In the genomic region with DNA sequence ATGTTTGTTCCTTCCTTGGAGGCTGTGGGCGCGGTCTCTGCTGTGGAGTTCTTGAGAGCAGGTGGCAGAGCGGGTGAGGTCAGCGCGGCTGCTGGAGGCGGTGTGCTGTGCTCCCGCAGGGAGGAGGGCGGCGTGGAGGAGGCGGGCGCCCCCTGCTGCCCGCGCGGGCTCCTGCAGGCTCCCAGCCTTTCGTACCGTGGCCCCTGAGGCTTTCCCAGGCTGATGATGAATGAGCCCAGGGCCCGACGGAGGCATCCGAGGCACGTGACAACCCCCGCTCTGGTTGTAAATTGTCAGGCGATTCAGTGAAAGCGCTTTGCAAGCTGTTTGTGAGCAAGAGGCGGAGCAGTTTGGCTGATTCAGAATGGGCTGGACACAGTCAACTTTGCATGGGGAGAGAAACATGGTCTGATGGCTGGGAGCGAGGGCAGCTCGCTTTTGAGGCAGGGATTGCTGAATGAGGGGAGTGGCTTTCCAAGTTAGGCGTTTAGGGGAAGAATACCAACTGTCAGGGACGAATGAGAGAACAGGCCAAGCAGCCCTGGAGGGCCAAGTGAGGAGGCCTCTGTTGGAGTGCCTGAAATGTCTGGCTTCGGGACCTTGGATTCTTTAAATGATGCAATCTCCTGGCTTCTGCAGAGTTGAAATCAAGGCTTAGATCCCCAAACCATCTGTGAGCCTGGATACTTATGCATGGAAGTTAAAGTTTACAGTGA, we compare ENCODE assay signal across 9 cellular contexts. TPM values are rescaled to one million over a fixed set of nuclear protein-coding genes. Genes with fewer than 3 reads are reported as not detected.
DNase-seq lines count a peak whose midpoint lies in the region; ATAC-seq and TF ChIP-seq lines count a peak whose summit lies in the region.
"Had no signal": no experiment of that assay in that cellular context is flagged by ENCODE, and none has a peak within 500 bp of the region (broad histone marks: within the 10 kb centered on the region; RNA-seq: fewer than 3 reads in every experiment).

No MANE protein-coding gene starts in this region.

- ATAC-seq in HG03432 (IDR thresholded peaks at IDR 0.05; ENCODE audit: unreplicated experiment): peak; percentile 94

- TF ChIP-seq CTCF in epithelial cell of proximal tubule (conservative IDR thresholded peaks at IDR 0.05; ENCODE audit: low read depth, low read length): peak; percentile 99

- peak overlapping the region; percentile 1 for H3K4me3 ChIP-seq in epithelial cell of proximal tubule (ENCODE audit: low read depth, low read length)
- H3K4me3 ChIP-seq: BLaER1 had no signal

- DNase-seq in NCI-H2171 treated with DMSO at 0.1 percent for 48 hours (lab: John Stamatoyannopoulos, UW): peak; percentile 26
- no peak for DNase-seq in NCI-H2171 (lab: John Stamatoyannopoulos, UW)
- peak; percentile 13 to 37 for DNase-seq in NOMO-1 (lab: John Stamatoyannopoulos, UW; ENCODE audit: unreplicated experiment in 2 of 2)
- DNase-seq in activated T-cell treated with anti-CD3 and anti-CD28 coated beads for 4 hours: peak; percentile 68
- DNase-seq in epithelial cell of proximal tubule (ENCODE audit: low read depth): peak; percentile 86
- DNase-seq in mucosa of gallbladder (ENCODE audit: low spot score): peak; percentile 88
- peak; percentile 72 for DNase-seq in stimulated activated CD8-positive, alpha-beta memory T cell treated with anti-CD3 and anti-CD28 coated beads, Interleukin-4, amount 100 ng/mL, for 24 hours (ENCODE audit: low read depth)

RNA-seq across cellular contexts. Expression of gene CDHR3, which starts 46.6 kb away (rescaled TPM):
- 0.17 and 0.80 TPM in 2 replicates for total RNA-seq in epithelial cell of proximal tubule
- 3.1 TPM for total RNA-seq in mucosa of gallbladder
